ENCODE assay signal across 7 cellular contexts in genomic region chr12:89384050-89384749, GRCh38. TPM values are rescaled to one million over a fixed set of nuclear protein-coding genes. Genes with fewer than 3 reads are reported as not detected.
DNase-seq lines count a peak whose midpoint lies in the region; ATAC-seq, FAIRE-seq and TF ChIP-seq lines count a peak whose summit lies in the region.

No MANE protein-coding gene starts in this region.

- no peak overlapping the region for H3K9ac ChIP-seq in kidney (ENCODE audit: low read length in 2 of 2)

- H3K4me1 ChIP-seq in kidney (ENCODE audit: control insufficient read depth in 1 of 2, insufficient read depth in 1 of 2, low read depth in 1 of 2, low read length in 2 of 2): peaks cover 27 to 31% of the 10 kb centered on the region in 2 donors
- peaks cover 18 to 29% of the 10 kb centered on the region in 2 donors for H3K4me1 ChIP-seq in thoracic aorta (ENCODE audit: control insufficient read depth in 1 of 2, low read depth in 2 of 2)

- H3K9me3 ChIP-seq in kidney (ENCODE audit: control insufficient read depth in 1 of 2, low read length in 2 of 2) (no peaks in the 10 kb centered on the region), thoracic aorta (no peaks in the 10 kb centered on the region)

- no peaks in the 10 kb centered on the region for H3K27me3 ChIP-seq in thoracic aorta (replicated peaks; ENCODE audit: insufficient read depth)

- intact Hi-C loops in kidney (cut with DNase I): no loop called here

- ATAC-seq in thoracic aorta (ENCODE audit: insufficient number of reproducible peaks, low FRiP score, low read depth) (peak; percentile 79), GM21447 (IDR thresholded peaks at IDR 0.05; ENCODE audit: unreplicated experiment) (no peak), HG03039 (IDR thresholded peaks at IDR 0.05; ENCODE audit: unreplicated experiment) (no peak)

- FAIRE-seq in kidney (lab: Jason Lieb, UNC): no peak

- TF ChIP-seq CTCF in kidney (IDR thresholded peaks at IDR 0.05; ENCODE audit: borderline replicate concordance, extremely low read depth, insufficient read depth) (no peak), thoracic aorta (IDR thresholded peaks at IDR 0.05) (no peak)

- no peak overlapping the region for H3K4me3 ChIP-seq in kidney (ENCODE audit: low read length in 2 of 2)
- H3K4me3 ChIP-seq in thoracic aorta: peak overlapping the region; percentile 59

- H3K36me3 ChIP-seq in kidney (ENCODE audit: control insufficient read depth in 1 of 2, insufficient read depth in 2 of 2, low read length in 2 of 2): no peaks in the 10 kb centered on the region
- H3K36me3 ChIP-seq in thoracic aorta: no peaks in the 10 kb centered on the region

- DNase-seq in Kasumi-1 (lab: John Stamatoyannopoulos, UW) (peak; percentile 70 to 84), astrocyte of the hippocampus (ENCODE audit: low read depth, low spot score) (peak; percentile 47), kidney (no peak), thoracic aorta (ENCODE audit: low spot score) (no peak), NCI-H1694 (lab: John Stamatoyannopoulos, UW) (no peak)

- peak overlapping the region; percentile 8 to 51 for H3K27ac ChIP-seq in kidney (ENCODE audit: low read depth in 2 of 2, low read length in 2 of 2)
- peak overlapping the region; percentile 54 to 86 for H3K27ac ChIP-seq in thoracic aorta

RNA-seq across cellular contexts. Expression of gene DUSP6, which starts 31.9 kb away (rescaled TPM):
- total RNA-seq in kidney (91.8 TPM), thoracic aorta (100 to 1,000 TPM; 103 to 147 TPM)
- 35.3 TPM for polyA plus RNA-seq in kidney (ENCODE audit: insufficient read depth, low read depth, low replicate concordance)

Comparison
In these comparisons a context has a peak if more than half of its experiments do, and no peak if none do; other contexts are left out.
1. DNase-seq: peak in Kasumi-1 (2 of 2) and astrocyte of the hippocampus (single experiment); none in kidney (single experiment), thoracic aorta (single experiment) and NCI-H1694 (single experiment).